Comparison of ENCODE assay signal across 13 cellular contexts in genomic region chr7:107206706-107207105, GRCh38.
"Had no signal": no experiment of that assay in that cellular context is flagged by ENCODE, and none has a peak within 500 bp of the region (broad histone marks: within the 10 kb centered on the region; RNA-seq: fewer than 3 reads in every experiment).

No MANE protein-coding gene starts in this region.

- H3K27me3 ChIP-seq: adrenal gland, cardiac muscle cell, gastrocnemius medialis, pancreas had no signal

- ATAC-seq: gastrocnemius medialis; naive thymus-derived CD4-positive, alpha-beta T cell; pancreas; stimulated activated effector memory CD8-positive, alpha-beta T cell treated with anti-CD3 and anti-CD28 coated beads, Interleukin-12 subunit alpha, Interleukin-12 subunit beta, amount 100 ng/mL, for 72 hours had no signal

- H3K27ac ChIP-seq: cardiac muscle cell, epithelial cell of prostate, pancreas had no signal

- H3K4me1 Mint-ChIP-seq: activated CD4-positive, alpha-beta T cell treated with anti-CD3 and anti-CD28 coated beads, Interleukin-2, amount 10 ng/mL, durations not matched to agents 24 days and 14 days; stimulated activated effector memory CD8-positive, alpha-beta T cell treated with anti-CD3 and anti-CD28 coated beads, Interleukin-12 subunit alpha, Interleukin-12 subunit beta, amount 100 ng/mL, for 72 hours had no signal

- H3K9me3 ChIP-seq: adrenal gland, gastrocnemius medialis, pancreas had no signal

- H3K27me3 Mint-ChIP-seq: activated CD4-positive, alpha-beta T cell treated with anti-CD3 and anti-CD28 coated beads, Interleukin-2, amount 10 ng/mL, durations not matched to agents 24 days and 14 days; naive thymus-derived CD4-positive, alpha-beta T cell had no signal

- DNase-seq: activated CD4-positive, alpha-beta T cell treated with anti-CD3 and anti-CD28 coated beads, Interleukin-2, amount 10 ng/mL, durations not matched to agents 24 days and 14 days; activated CD8-positive, alpha-beta memory T cell treated with anti-CD3 and anti-CD28 coated beads, Interleukin-2, amount 50 U/mL, for 48 hours; activated effector memory CD4-positive, alpha-beta T cell treated with Interleukin-2 at 50 U/mL for 16 hours; activated naive CD4-positive, alpha-beta T cell treated with anti-CD3 and anti-CD28 coated beads, Interleukin-2, amount 50 U/mL, for 16 hours; activated T-cell treated with anti-CD3 and anti-CD28 coated beads, Interleukin-2, amount 50 U/mL, for 48 hours; adrenal gland; gastrocnemius medialis; naive thymus-derived CD4-positive, alpha-beta T cell; pancreas; stimulated activated CD4-positive, alpha-beta T cell treated with anti-CD3 and anti-CD28 coated beads, Interleukin-4, amount 100 ng/mL, for 24 hours had no signal

- H3K4me3 ChIP-seq: adrenal gland, cardiac muscle cell, gastrocnemius medialis, pancreas had no signal

- H3K4me1 ChIP-seq: pancreas had no signal

- H3K27ac Mint-ChIP-seq: activated CD4-positive, alpha-beta T cell treated with anti-CD3 and anti-CD28 coated beads, Interleukin-2, amount 10 ng/mL, durations not matched to agents 24 days and 14 days had no signal

- H3K9me3 Mint-ChIP-seq: activated CD4-positive, alpha-beta T cell treated with anti-CD3 and anti-CD28 coated beads, Interleukin-2, amount 10 ng/mL, durations not matched to agents 24 days and 14 days; stimulated activated effector memory CD8-positive, alpha-beta T cell treated with anti-CD3 and anti-CD28 coated beads, Interleukin-12 subunit alpha, Interleukin-12 subunit beta, amount 100 ng/mL, for 72 hours had no signal

- H3K4me3 Mint-ChIP-seq: activated CD4-positive, alpha-beta T cell treated with anti-CD3 and anti-CD28 coated beads, Interleukin-2, amount 10 ng/mL, durations not matched to agents 24 days and 14 days; naive thymus-derived CD4-positive, alpha-beta T cell; stimulated activated effector memory CD8-positive, alpha-beta T cell treated with anti-CD3 and anti-CD28 coated beads, Interleukin-12 subunit alpha, Interleukin-12 subunit beta, amount 100 ng/mL, for 72 hours had no signal

- FAIRE-seq: pancreas had no signal
